ENCODE assay signal across 19 cellular contexts in genomic region chr1:193707271-193708015, GRCh38.
DNase-seq lines count a peak whose midpoint lies in the region; ATAC-seq, FAIRE-seq and TF ChIP-seq lines count a peak whose summit lies in the region.
"Had no signal": no experiment of that assay in that cellular context is flagged by ENCODE, and none has a peak within 500 bp of the region (broad histone marks: within the 10 kb centered on the region; RNA-seq: fewer than 3 reads in every experiment).

No MANE protein-coding gene starts in this region.

- H3K4me3 ChIP-seq in fibroblast of mammary gland (ENCODE audit: control insufficient read depth, low read depth, low read length), result no peak overlapping the region
- H3K4me3 ChIP-seq: sigmoid colon had no signal

- peak overlapping the region; percentile 37 for H3K27ac Mint-ChIP-seq in T-helper 17 cell
- H3K27ac Mint-ChIP-seq: activated naive CD8-positive, alpha-beta T cell treated with anti-CD3 and anti-CD28 coated beads, Interleukin-2, amount 10 ng/mL, durations not matched to agents 7 days and 5 days; dendritic cell treated with granulocyte-macrophage colony-stimulating factor and Interleukin-4, amounts not matched to agents 40 ng/mL and 50 ng/mL, for 4 days; natural killer cell treated with Interleukin-12 subunit alpha and Interleukin-12 subunit beta and Interleukin-15 and Interleukin-18, amount 100 ng/mL, for 72 hours; stimulated activated naive B cell treated with anti-CD40 and anti-IgM and Interleukin-4, amounts not matched to agents 10 μg/mL and 1 μg/mL and 100 μg/mL, for 72 hours had no signal

- no peaks in the 10 kb centered on the region for H3K27me3 Mint-ChIP-seq in T-helper 17 cell
- H3K27me3 Mint-ChIP-seq: activated naive CD8-positive, alpha-beta T cell treated with anti-CD3 and anti-CD28 coated beads, Interleukin-2, amount 10 ng/mL, durations not matched to agents 7 days and 5 days; dendritic cell treated with granulocyte-macrophage colony-stimulating factor and Interleukin-4, amounts not matched to agents 40 ng/mL and 50 ng/mL, for 4 days; natural killer cell treated with Interleukin-12 subunit alpha and Interleukin-12 subunit beta and Interleukin-15 and Interleukin-18, amount 100 ng/mL, for 72 hours had no signal

- FAIRE-seq in H54 (lab: Jason Lieb, UNC), result peak; percentile 43
- FAIRE-seq: frontal cortex, kidney had no signal

- no peaks in the 10 kb centered on the region for H3K9me3 ChIP-seq in T-helper 17 cell (ENCODE audit: control insufficient read depth, low read length, poor library complexity, severe bottlenecking)
- H3K9me3 ChIP-seq: sigmoid colon had no signal

- no peaks in the 10 kb centered on the region for H3K36me3 Mint-ChIP-seq in T-helper 17 cell (ENCODE audit: low read depth)
- H3K36me3 Mint-ChIP-seq: activated naive CD8-positive, alpha-beta T cell treated with anti-CD3 and anti-CD28 coated beads, Interleukin-2, amount 10 ng/mL, durations not matched to agents 7 days and 5 days; stimulated activated naive B cell treated with anti-CD40 and anti-IgM and Interleukin-4, amounts not matched to agents 10 μg/mL and 1 μg/mL and 100 μg/mL, for 72 hours had no signal

- H3K4me3 Mint-ChIP-seq in T-helper 17 cell, result peak overlapping the region; percentile 19
- H3K4me3 Mint-ChIP-seq: activated naive CD8-positive, alpha-beta T cell treated with anti-CD3 and anti-CD28 coated beads, Interleukin-2, amount 10 ng/mL, durations not matched to agents 7 days and 5 days; dendritic cell treated with granulocyte-macrophage colony-stimulating factor and Interleukin-4, amounts not matched to agents 40 ng/mL and 50 ng/mL, for 4 days; natural killer cell treated with Interleukin-12 subunit alpha and Interleukin-12 subunit beta and Interleukin-15 and Interleukin-18, amount 100 ng/mL, for 72 hours; stimulated activated naive B cell treated with anti-CD40 and anti-IgM and Interleukin-4, amounts not matched to agents 10 μg/mL and 1 μg/mL and 100 μg/mL, for 72 hours had no signal

- peaks cover 14% of the 10 kb centered on the region for H3K4me1 Mint-ChIP-seq in T-helper 17 cell
- H3K4me1 Mint-ChIP-seq: stimulated activated naive B cell treated with anti-CD40 and anti-IgM and Interleukin-4, amounts not matched to agents 10 μg/mL and 1 μg/mL and 100 μg/mL, for 72 hours had no signal

- ATAC-seq in T-helper 17 cell, result no peak
- ATAC-seq: stimulated activated naive B cell treated with anti-CD40 and anti-IgM and Interleukin-4, amounts not matched to agents 10 μg/mL and 1 μg/mL and 100 μg/mL, for 72 hours had no signal

- in situ Hi-C loops in GM13977 (cut with MboI; ENCODE audit: low pct_unique_long_range_greater_than_20kb, low sequenced_read_pairs, unreplicated experiment), result no loop called here

- TF ChIP-seq CTCF in fibroblast of mammary gland (conservative IDR thresholded peaks at IDR 0.05; ENCODE audit: control insufficient read depth, insufficient read depth, low read depth, low read length) (no peak), GM13977 (IDR thresholded peaks at IDR 0.05; ENCODE audit: extremely low read depth, insufficient read depth, missing control alignments) (no peak)

- no peak for TF ChIP-seq POLR2A in H54 (IDR thresholded peaks at IDR 0.05; ENCODE audit: low read depth, low read length)

- DNase-seq in A172 (ENCODE audit: low spot score) (peak; percentile 49), H54 (ENCODE audit: insufficient read length, low spot score) (no peak), T-helper 17 cell (no peak), fibroblast of mammary gland (ENCODE audit: low read depth) (peak; percentile 14), GM13977 (ENCODE audit: low spot score) (no peak), HT-29 (ENCODE audit: low spot score) (no peak), KG1 (lab: John Stamatoyannopoulos, UW) (no peak), RKO (ENCODE audit: low spot score) (no peak)
- DNase-seq: activated CD8-positive, alpha-beta memory T cell treated with anti-CD3 and anti-CD28 coated beads, Interleukin-2, amount 50 U/mL, for 48 hours; activated naive CD8-positive, alpha-beta T cell treated with anti-CD3 and anti-CD28 coated beads, Interleukin-2, amount 10 ng/mL, durations not matched to agents 7 days and 5 days; DMS153; kidney; NCI-H1930; sigmoid colon; stimulated activated CD4-positive, alpha-beta T cell treated with anti-CD3 and anti-CD28 coated beads, Interleukin-4, amount 100 ng/mL, for 4 hours; stimulated activated naive B cell treated with anti-CD40 and anti-IgM and Interleukin-4, amounts not matched to agents 10 μg/mL and 1 μg/mL and 100 μg/mL, for 72 hours had no signal

Comparison
In these comparisons a context has a peak if more than half of its experiments do, and no peak if none do; other contexts are left out.
1. DNase-seq: peak in A172 (single experiment) and fibroblast of mammary gland (single experiment); none in H54 (single experiment), T-helper 17 cell (0 of 3), GM13977 (single experiment), HT-29 (single experiment), KG1 (single experiment) and RKO (single experiment).